In the genomic region with DNA sequence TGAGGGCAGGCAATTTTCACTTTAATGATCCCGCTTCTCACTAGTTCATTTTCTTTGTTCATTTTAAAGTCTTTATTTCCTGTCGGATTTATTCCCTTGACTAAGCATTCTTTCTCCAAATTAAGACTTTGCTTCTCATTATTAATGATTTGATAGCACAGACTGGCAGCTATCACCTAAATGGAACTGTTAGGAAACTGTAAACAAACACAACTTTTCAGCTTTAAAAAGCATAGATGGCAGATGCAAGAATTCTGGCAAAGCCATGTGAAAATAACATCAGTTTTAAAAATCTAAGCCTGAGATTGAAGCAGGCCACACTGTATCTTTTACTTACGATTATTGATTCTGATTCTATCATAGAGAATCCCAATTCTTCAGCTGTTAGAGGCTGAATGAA, we compare ENCODE assay signal across 18 cellular contexts.
DNase-seq lines count a peak whose midpoint lies in the region; ATAC-seq and TF ChIP-seq lines count a peak whose summit lies in the region.
"Had no signal": no experiment of that assay in that cellular context is flagged by ENCODE, and none has a peak within 500 bp of the region (broad histone marks: within the 10 kb centered on the region; RNA-seq: fewer than 3 reads in every experiment).

No MANE protein-coding gene starts in this region.

- H4K20me1 ChIP-seq in Karpas-422 (ENCODE audit: insufficient read depth, low read depth, low read length) (no peaks in the 10 kb centered on the region), OCI-LY7 (ENCODE audit: insufficient read depth, low read length) (no peaks in the 10 kb centered on the region), neural cell (ENCODE audit: insufficient read depth) (no peaks in the 10 kb centered on the region)

- no peaks in the 10 kb centered on the region for H3K27me3 Mint-ChIP-seq in CD4-positive, alpha-beta T cell

- H3K79me2 ChIP-seq in Karpas-422 (ENCODE audit: low read length) (no peaks in the 10 kb centered on the region), OCI-LY7 (ENCODE audit: insufficient read depth, low read depth, low read length) (no peaks in the 10 kb centered on the region), neural cell (replicated peaks; ENCODE audit: insufficient read depth, low read length) (no peaks in the 10 kb centered on the region)

- TF ChIP-seq CTCF in OCI-LY7 (conservative IDR thresholded peaks at IDR 0.05; ENCODE audit: low read length), result no peak
- TF ChIP-seq CTCF in neural cell (IDR thresholded peaks at IDR 0.05; ENCODE audit: poor library complexity, severe bottlenecking), result no peak
- no peak for TF ChIP-seq CTCF in CD4-positive, alpha-beta T cell (IDR thresholded peaks at IDR 0.05)

- H3K9me3 ChIP-seq in Karpas-422 (ENCODE audit: low read length) (no peaks in the 10 kb centered on the region), OCI-LY7 (ENCODE audit: low read length) (peaks cover 33% of the 10 kb centered on the region), neural cell (ENCODE audit: low read length) (no peaks in the 10 kb centered on the region)
- H3K9me3 ChIP-seq in CD4-positive, alpha-beta T cell (ENCODE audit: control insufficient read depth, low read length), result no peaks in the 10 kb centered on the region
- H3K9me3 ChIP-seq: BE2C, Caco-2 had no signal

- intact Hi-C loops in OCI-LY7 (cut with micrococcal nuclease; ENCODE audit: unreplicated experiment), result no loop called here
- intact Hi-C loops in CD4-positive, alpha-beta T cell (cut with DNase I, micrococcal nuclease), result no loop called here

- H3K4me3 ChIP-seq in Karpas-422 (ENCODE audit: low read length) (no peak overlapping the region), OCI-LY7 (ENCODE audit: low read depth, low read length, poor library complexity, severe bottlenecking) (no peak overlapping the region), neural cell (ENCODE audit: low read length) (peak overlapping the region; percentile 9)
- H3K4me3 ChIP-seq: BLaER1 had no signal

- H3K27ac ChIP-seq in Karpas-422 (ENCODE audit: low read length) (peak overlapping the region; percentile 40), OCI-LY7 (ENCODE audit: low read depth, low read length, poor library complexity, severe bottlenecking) (no peak overlapping the region), neural cell (ENCODE audit: low read length) (peak overlapping the region; percentile 9)
- H3K27ac ChIP-seq in CD4-positive, alpha-beta T cell (ENCODE audit: low read depth, low read length), result no peak overlapping the region
- H3K27ac ChIP-seq: BLaER1 had no signal

- peaks cover 6% of the 10 kb centered on the region for H3K9me3 Mint-ChIP-seq in CD4-positive, alpha-beta T cell

- POLR2A ChIA-PET in OCI-LY7 (lab: Charles Lee), result interaction anchor here (0.6 to 1.5 kb wide), 3 partner anchors 9 to 95 kb away, joined by 3 to 6 read pairs (median 4); no protein-coding TSS in a partner anchor
- POLR2A ChIA-PET in CD4-positive, alpha-beta T cell (lab: Charles Lee), result no interaction called here

- H3K4me1 ChIP-seq in Karpas-422 (ENCODE audit: low read length) (peaks cover 53% of the 10 kb centered on the region), OCI-LY7 (ENCODE audit: insufficient read depth, low read length, poor library complexity, severe bottlenecking) (peaks cover 14% of the 10 kb centered on the region)
- H3K4me1 ChIP-seq: BE2C, Caco-2 had no signal

- TF ChIP-seq RAD21 in neural cell (conservative IDR thresholded peaks at IDR 0.05), result no peak

- no peaks in the 10 kb centered on the region for H3F3A ChIP-seq in neural cell (ENCODE audit: insufficient read depth, low read length, poor library complexity, severe bottlenecking)

- H3K9me2 ChIP-seq in Karpas-422 (replicated peaks; ENCODE audit: insufficient read depth, low read length), result no peaks in the 10 kb centered on the region
- H3K9me2 ChIP-seq in OCI-LY7 (ENCODE audit: insufficient read depth, low read length), result no peaks in the 10 kb centered on the region
- no peaks in the 10 kb centered on the region for H3K9me2 ChIP-seq in neural cell (ENCODE audit: insufficient read depth, low read length)

- peaks cover 5% of the 10 kb centered on the region; the same call in 1 of the 2 replicates for H3K36me3 ChIP-seq in Karpas-422 (ENCODE audit: insufficient read depth, low read length)
- H3K36me3 ChIP-seq in OCI-LY7 (ENCODE audit: insufficient read depth, low read length), result peaks cover 22% of the 10 kb centered on the region
- H3K36me3 ChIP-seq in neural cell (ENCODE audit: insufficient read depth, low read length), result no peaks in the 10 kb centered on the region
- H3K36me3 ChIP-seq: BE2C had no signal

- H3K4me3 Mint-ChIP-seq in CD4-positive, alpha-beta T cell, result no peak overlapping the region
- H3K4me3 Mint-ChIP-seq: CD14-positive monocyte; CD4-positive, CD25-positive, alpha-beta regulatory T cell; CD8-positive, alpha-beta T cell had no signal

- CTCF ChIA-PET in OCI-LY7 (lab: Charles Lee; ENCODE audit: unreplicated experiment), result no interaction called here
- CTCF ChIA-PET in CD4-positive, alpha-beta T cell (lab: Charles Lee), result no interaction called here

- no peaks in the 10 kb centered on the region for H3K36me3 Mint-ChIP-seq in CD4-positive, alpha-beta T cell (ENCODE audit: low read depth)
- H3K36me3 Mint-ChIP-seq: CD14-positive monocyte; CD4-positive, CD25-positive, alpha-beta regulatory T cell; CD8-positive, alpha-beta T cell had no signal

- no TSS peak for BruUV-seq in OCI-LY7 (replicated peaks; lab: Mats Ljungman, UMichigan)

- DNase-seq in Karpas-422 (no peak), OCI-LY7 (ENCODE audit: low spot score) (no peak), left lobe of liver (ENCODE audit: low spot score) (no peak)
- DNase-seq in CD4-positive, alpha-beta T cell, result no peak
- no peak for DNase-seq in activated CD4-positive, alpha-beta T cell treated with anti-CD3 and anti-CD28 coated beads, Interleukin-2, amount 50 U/mL, for 1 hour
- DNase-seq: 8988T; ACHN; BE2C; Caco-2; Calu3; CD4-positive, CD25-positive, alpha-beta regulatory T cell; CD8-positive, alpha-beta T cell; DMS79 treated with DMSO at 0.1 percent for 48 hours; GF-D8 had no signal

- peak; percentile 59 for ATAC-seq in left lobe of liver
- ATAC-seq in CD4-positive, alpha-beta T cell (ENCODE audit: poor library complexity), result no peak
- no peak for ATAC-seq in GM21576 (IDR thresholded peaks at IDR 0.05; ENCODE audit: unreplicated experiment)
- ATAC-seq: CD8-positive, alpha-beta T cell had no signal

- H3K27me3 ChIP-seq in Karpas-422 (ENCODE audit: low read length), result no peaks in the 10 kb centered on the region
- no peaks in the 10 kb centered on the region for H3K27me3 ChIP-seq in neural cell (ENCODE audit: insufficient read depth, low read depth, low read length)
- no peaks in the 10 kb centered on the region for H3K27me3 ChIP-seq in CD4-positive, alpha-beta T cell (ENCODE audit: control insufficient read depth, insufficient read depth, low read length)
- H3K27me3 ChIP-seq: BE2C, BLaER1 had no signal

- no peak for TF ChIP-seq EP300 in neural cell (conservative IDR thresholded peaks at IDR 0.05; ENCODE audit: poor library complexity, severe bottlenecking)

- peak overlapping the region; percentile 85 for H2AFZ ChIP-seq in Karpas-422 (ENCODE audit: low read length)
- H2AFZ ChIP-seq in OCI-LY7 (ENCODE audit: low read length), result peak overlapping the region; percentile 44
- no peak overlapping the region for H2AFZ ChIP-seq in neural cell (ENCODE audit: low read depth, low read length)

- H3K4me2 ChIP-seq in Karpas-422 (ENCODE audit: low read depth, low read length, poor library complexity, severe bottlenecking), result peak overlapping the region; percentile 38
- H3K4me2 ChIP-seq in OCI-LY7 (ENCODE audit: low read length), result no peak overlapping the region
- no peak overlapping the region for H3K4me2 ChIP-seq in neural cell (ENCODE audit: low read length)
- H3K4me2 ChIP-seq: BLaER1 had no signal

- H3K4me1 Mint-ChIP-seq in CD4-positive, alpha-beta T cell (ENCODE audit: low read depth), result no peaks in the 10 kb centered on the region
- H3K4me1 Mint-ChIP-seq: CD14-positive monocyte; CD4-positive, CD25-positive, alpha-beta regulatory T cell had no signal

- no peak overlapping the region for H3K27ac Mint-ChIP-seq in CD4-positive, alpha-beta T cell
- H3K27ac Mint-ChIP-seq: CD14-positive monocyte; CD4-positive, CD25-positive, alpha-beta regulatory T cell; CD8-positive, alpha-beta T cell had no signal

- H3K9ac ChIP-seq in Karpas-422 (ENCODE audit: low read length) (peak overlapping the region; percentile 18), neural cell (ENCODE audit: low read length) (no peak overlapping the region)
- H3K9ac ChIP-seq: BLaER1 had no signal

TF ChIP-seq in neural cell, 6 proteins besides CTCF, POLR2A, EP300 and RAD21:
- no peak for TF ChIP-seq SMC3 (conservative IDR thresholded peaks at IDR 0.05; ENCODE audit: poor library complexity)
- TF ChIP-seq TAF1 (IDR thresholded peaks at IDR 0.05; ENCODE audit: low read depth), result no peak
- TF ChIP-seq EZH2 (IDR thresholded peaks at IDR 0.05; ENCODE audit: borderline replicate concordance, insufficient read depth, low read length, poor library complexity, severe bottlenecking), result no peak

Comparison
In these comparisons a context has a peak if more than half of its experiments do, and no peak if none do; other contexts are left out.
1. H3K27ac ChIP-seq: peak in Karpas-422 (single experiment) and neural cell (single experiment); none in OCI-LY7 (single experiment) and CD4-positive, alpha-beta T cell (single experiment).